In genomic region chr2:24872344-24873115, GRCh38 we compare ENCODE assay signal across 1 cellular context.
TF ChIP-seq lines count a peak whose summit lies in the region.

No MANE protein-coding gene starts in this region.

TF ChIP-seq in WTC11, 78 proteins besides CTCF, POLR2A, EP300 and RAD21 (continued from another document):
- TF ChIP-seq PRDM15 (CRISPR knock-in tag; IDR thresholded peaks at IDR 0.05): no peak
